In the genomic region with DNA sequence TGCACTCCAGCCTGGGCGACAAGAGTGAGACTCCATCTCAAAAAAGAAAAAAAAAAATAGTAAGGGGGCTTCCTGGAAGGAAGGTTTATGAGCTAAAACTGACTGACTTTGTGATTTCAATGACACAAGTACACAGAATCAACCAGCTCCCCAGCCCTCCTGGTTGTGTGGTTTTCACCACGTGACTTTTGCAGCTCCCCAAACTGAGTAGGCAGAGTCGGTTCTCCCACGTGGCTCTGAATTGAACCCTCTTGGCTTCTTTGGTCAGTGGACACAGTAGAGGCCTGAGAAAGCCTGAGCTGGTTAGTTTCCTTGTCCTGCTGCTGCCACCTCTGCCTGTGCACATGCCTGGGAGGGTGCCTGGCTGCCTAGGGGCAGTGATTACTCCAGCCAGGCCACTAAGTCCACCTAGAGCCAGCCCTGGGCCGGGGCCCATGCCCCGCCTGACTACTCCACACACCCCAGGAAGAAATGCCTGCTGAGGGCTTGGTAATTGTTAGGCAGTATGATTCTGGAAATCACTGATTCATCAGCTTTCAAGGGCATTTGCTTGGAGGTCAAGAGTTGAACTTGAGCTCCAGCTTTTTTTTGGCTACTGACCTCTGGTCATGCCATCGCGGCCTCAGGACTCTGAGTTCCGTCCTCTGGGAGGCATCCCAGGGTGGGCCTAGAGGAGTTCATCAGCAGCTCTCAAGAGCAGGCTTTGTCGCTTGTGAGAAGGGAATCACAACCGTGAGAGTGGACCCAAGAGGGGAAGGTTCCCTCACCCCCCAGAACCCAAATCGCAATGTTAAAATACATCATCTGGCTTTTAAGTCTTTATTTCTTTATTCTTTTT, we compare ENCODE assay signal across 14 cellular contexts.
"Had no signal": no experiment of that assay in that cellular context is flagged by ENCODE, and none has a peak within 500 bp of the region (broad histone marks: within the 10 kb centered on the region; RNA-seq: fewer than 3 reads in every experiment).

No MANE protein-coding gene starts in this region.

- H3K27me3 ChIP-seq: breast epithelium, esophagus squamous epithelium had no signal

- H3K9me3 ChIP-seq: breast epithelium, esophagus squamous epithelium, left lung had no signal

- H3K27ac Mint-ChIP-seq: activated naive CD8-positive, alpha-beta T cell treated with anti-CD3 and anti-CD28 coated beads for 36 hours; activated T-cell treated with anti-CD3 and anti-CD28 coated beads, Interleukin-2, amount 50 U/mL, for 72 hours; T-helper 17 cell; type B pancreatic cell had no signal

- DNase-seq: activated CD4-positive, alpha-beta T cell treated with anti-CD3 and anti-CD28 coated beads, Interleukin-2, amount 50 U/mL, for 4 hours; activated CD4-positive, CD25-positive, alpha-beta regulatory T cell; activated CD8-positive, alpha-beta memory T cell treated with anti-CD3 and anti-CD28 coated beads, Interleukin-2, amount 50 U/mL, for 4 hours; activated gamma-delta T cell treated with Interleukin-2 at 50 U/mL for 16 hours; activated naive CD8-positive, alpha-beta T cell treated with anti-CD3 and anti-CD28 coated beads for 36 hours; activated T-cell treated with anti-CD3 and anti-CD28 coated beads, Interleukin-2, amount 50 U/mL, for 72 hours; anterior cingulate cortex; esophagus squamous epithelium; foreskin fibroblast; glutamatergic neuron; T-helper 17 cell had no signal

- ATAC-seq: activated T-cell treated with anti-CD3 and anti-CD28 coated beads, Interleukin-2, amount 50 U/mL, for 72 hours; left lung; T-helper 17 cell had no signal

- H3K4me3 Mint-ChIP-seq: activated naive CD8-positive, alpha-beta T cell treated with anti-CD3 and anti-CD28 coated beads for 36 hours; activated T-cell treated with anti-CD3 and anti-CD28 coated beads, Interleukin-2, amount 50 U/mL, for 72 hours; T-helper 17 cell; type B pancreatic cell had no signal

- H3K36me3 Mint-ChIP-seq: activated naive CD8-positive, alpha-beta T cell treated with anti-CD3 and anti-CD28 coated beads for 36 hours; type B pancreatic cell had no signal

- H3K4me3 ChIP-seq: breast epithelium, esophagus squamous epithelium, left lung had no signal

- H3K9me3 Mint-ChIP-seq: activated naive CD8-positive, alpha-beta T cell treated with anti-CD3 and anti-CD28 coated beads for 36 hours; activated T-cell treated with anti-CD3 and anti-CD28 coated beads, Interleukin-2, amount 50 U/mL, for 72 hours; type B pancreatic cell had no signal

- H3K36me3 ChIP-seq: breast epithelium, esophagus squamous epithelium, left lung had no signal
